Comparison of ENCODE assay signal across 25 cellular contexts in the genomic region with DNA sequence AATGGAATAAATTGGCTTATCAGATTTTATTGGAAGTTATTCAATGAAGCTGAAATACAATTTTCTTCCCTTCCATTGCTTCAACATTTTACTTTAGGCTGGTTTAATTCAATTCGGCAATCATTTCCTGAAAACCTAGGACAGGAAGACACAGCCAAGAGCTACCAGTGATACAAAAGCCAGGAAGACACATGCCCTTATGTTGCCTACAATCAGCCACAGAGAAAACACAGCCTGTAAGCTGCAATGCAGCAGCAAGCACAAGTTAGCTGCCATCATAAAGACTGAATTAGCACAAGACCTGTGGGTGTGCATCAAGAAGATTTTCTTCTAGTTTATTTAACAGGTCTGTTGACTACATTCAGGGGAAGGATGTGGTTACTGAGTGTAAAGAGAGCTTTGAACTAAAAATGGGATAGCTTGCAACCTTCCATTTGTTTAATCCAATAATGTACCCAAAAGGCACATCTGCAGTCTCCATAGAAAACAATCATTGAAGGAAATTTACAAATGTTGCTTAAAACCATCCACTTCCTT.
DNase-seq lines count a peak whose midpoint lies in the region; ATAC-seq, FAIRE-seq and TF ChIP-seq lines count a peak whose summit lies in the region.
"Had no signal": no experiment of that assay in that cellular context is flagged by ENCODE, and none has a peak within 500 bp of the region (broad histone marks: within the 10 kb centered on the region; RNA-seq: fewer than 3 reads in every experiment).

No MANE protein-coding gene starts in this region.

- ATAC-seq in GM21576 (IDR thresholded peaks at IDR 0.05; ENCODE audit: unreplicated experiment) = no peak
- ATAC-seq: Right ventricle myocardium inferior had no signal

- H3K9me3 Mint-ChIP-seq in activated CD4-positive, alpha-beta T cell treated with anti-CD3 and anti-CD28 coated beads, Interleukin-2, amount 10 ng/mL, durations not matched to agents 7 days and 5 days = no peaks in the 10 kb centered on the region

- no peak for TF ChIP-seq CTCF in D721Med (IDR thresholded peaks at IDR 0.05; ENCODE audit: insufficient read depth, missing control alignments)

- CTCF ChIA-PET in activated CD4-positive, alpha-beta T cell treated with anti-CD3 and anti-CD28 coated beads, Interleukin-2, amount 10 ng/mL, durations not matched to agents 7 days and 5 days (lab: Charles Lee) = no interaction called here

- DNase-seq in activated CD4-positive, alpha-beta T cell treated with anti-CD3 and anti-CD28 coated beads, Interleukin-2, amount 10 ng/mL, durations not matched to agents 7 days and 5 days = peak; percentile 6
- DNase-seq in activated CD4-positive, alpha-beta T cell treated with anti-CD3 and anti-CD28 coated beads, Interleukin-2, amount 50 U/mL, for 48 hours = no peak
- DNase-seq in D721Med (ENCODE audit: insufficient read length, low spot score) (no peak), SK-N-DZ (ENCODE audit: low spot score) (peak; percentile 28), NCI-H748 treated with DMSO at 0.1 percent for 48 hours (lab: John Stamatoyannopoulos, UW) (no peak), NCI-H2227 treated with DMSO at 0.1 percent for 48 hours (lab: John Stamatoyannopoulos, UW) (no peak)
- DNase-seq: AML-193, Calu3, DMS53, EL, GF-D8, GOT3, Karpas-422, MV-4-11, NCI-H1105, NCI-H1436 treated with DMSO at 0.1 percent for 48 hours, NCI-H187 treated with DMSO at 0.1 percent for 48 hours, NCI-H446 treated with DMSO at 0.1 percent for 48 hours, NCI-H526, PC-9, SJCRH30, T-helper 1 cell had no signal

- no peaks in the 10 kb centered on the region for H3K36me3 Mint-ChIP-seq in activated CD4-positive, alpha-beta T cell treated with anti-CD3 and anti-CD28 coated beads, Interleukin-2, amount 10 ng/mL, durations not matched to agents 7 days and 5 days (ENCODE audit: low read depth)

- H3K27ac Mint-ChIP-seq in activated CD4-positive, alpha-beta T cell treated with anti-CD3 and anti-CD28 coated beads, Interleukin-2, amount 10 ng/mL, durations not matched to agents 7 days and 5 days = no peak overlapping the region

- H3K27me3 Mint-ChIP-seq in activated CD4-positive, alpha-beta T cell treated with anti-CD3 and anti-CD28 coated beads, Interleukin-2, amount 10 ng/mL, durations not matched to agents 7 days and 5 days = no peaks in the 10 kb centered on the region

- POLR2A ChIA-PET in activated CD4-positive, alpha-beta T cell treated with anti-CD3 and anti-CD28 coated beads, Interleukin-2, amount 10 ng/mL, durations not matched to agents 7 days and 5 days (lab: Charles Lee) = no interaction called here

- peak; percentile 60 for FAIRE-seq in D721Med (lab: Jason Lieb, UNC)
- FAIRE-seq: GM12891 had no signal

- H3K4me3 Mint-ChIP-seq in activated CD4-positive, alpha-beta T cell treated with anti-CD3 and anti-CD28 coated beads, Interleukin-2, amount 10 ng/mL, durations not matched to agents 7 days and 5 days = no peak overlapping the region

- peaks cover 6% of the 10 kb centered on the region for H3K4me1 Mint-ChIP-seq in activated CD4-positive, alpha-beta T cell treated with anti-CD3 and anti-CD28 coated beads, Interleukin-2, amount 10 ng/mL, durations not matched to agents 7 days and 5 days

Comparison
In these comparisons a context has a peak if more than half of its experiments do, and no peak if none do; other contexts are left out.
1. DNase-seq: peak in activated CD4-positive, alpha-beta T cell treated with anti-CD3 and anti-CD28 coated beads, Interleukin-2, amount 10 ng/mL, durations not matched to agents 7 days and 5 days (single experiment) and SK-N-DZ (single experiment); none in activated CD4-positive, alpha-beta T cell treated with anti-CD3 and anti-CD28 coated beads, Interleukin-2, amount 50 U/mL, for 48 hours (0 of 2), D721Med (single experiment), NCI-H748 treated with DMSO at 0.1 percent for 48 hours (single experiment) and NCI-H2227 treated with DMSO at 0.1 percent for 48 hours (single experiment).